Comparison of ENCODE assay signal across 8 cellular contexts in the genomic region with DNA sequence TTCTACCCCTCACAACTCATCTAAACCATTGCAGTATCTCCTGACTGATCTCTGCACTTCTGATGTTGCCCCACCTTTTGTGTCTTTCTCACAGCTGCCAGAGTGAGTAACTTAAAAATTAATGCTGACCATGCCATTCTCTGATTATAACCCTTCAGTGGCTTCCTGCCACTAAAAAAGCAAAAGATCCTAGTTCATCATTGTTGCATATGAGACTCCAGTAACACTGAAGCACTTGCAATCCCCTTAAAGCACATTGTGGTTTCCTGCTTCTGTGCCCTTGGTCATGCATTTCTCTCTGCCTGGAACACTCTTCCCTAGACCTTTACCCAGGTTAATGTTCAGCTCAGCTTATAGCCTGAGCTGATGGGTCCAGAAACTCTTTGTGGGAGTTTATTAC.
DNase-seq lines count a peak whose midpoint lies in the region; ATAC-seq and TF ChIP-seq lines count a peak whose summit lies in the region.
"Had no signal": no experiment of that assay in that cellular context is flagged by ENCODE, and none has a peak within 500 bp of the region (broad histone marks: within the 10 kb centered on the region; RNA-seq: fewer than 3 reads in every experiment).

No MANE protein-coding gene starts in this region.

- no peaks in the 10 kb centered on the region for H3K27me3 ChIP-seq in MM.1S (replicated peaks; ENCODE audit: insufficient read depth, low read length)
- H3K27me3 ChIP-seq: upper lobe of right lung had no signal

- no peaks in the 10 kb centered on the region for H3K9me2 ChIP-seq in MM.1S (replicated peaks; ENCODE audit: insufficient read depth, low read length)

- H3F3A ChIP-seq in MM.1S (ENCODE audit: insufficient read depth, low read length), result peaks cover 15% of the 10 kb centered on the region

- peak overlapping the region; percentile 24 for H3K4me2 ChIP-seq in MM.1S (ENCODE audit: low read depth, low read length)

- peak overlapping the region; percentile 68 for H3K27ac ChIP-seq in MM.1S (ENCODE audit: low read length)
- H3K27ac ChIP-seq: upper lobe of right lung had no signal

- H3K9me3 ChIP-seq in MM.1S (replicated peaks; ENCODE audit: insufficient read depth, low read length), result no peaks in the 10 kb centered on the region
- H3K9me3 ChIP-seq in mucosa of descending colon, result no peaks in the 10 kb centered on the region
- H3K9me3 ChIP-seq: upper lobe of right lung had no signal

- ATAC-seq in GM19043 (IDR thresholded peaks at IDR 0.05; ENCODE audit: low read depth, unreplicated experiment) (peak; percentile 82), HG02798 (IDR thresholded peaks at IDR 0.05; ENCODE audit: poor library complexity, unreplicated experiment) (peak; percentile 50), mucosa of descending colon (peak; percentile 85), esophagus mucosa (no peak)
- ATAC-seq: upper lobe of right lung had no signal

- no peak overlapping the region; the same call in 1 of the 2 replicates for H3K4me3 ChIP-seq in MM.1S (ENCODE audit: low read length)
- no peak overlapping the region for H3K4me3 ChIP-seq in mucosa of descending colon
- H3K4me3 ChIP-seq: upper lobe of right lung had no signal

- no peak overlapping the region; the same call in 1 of the 2 replicates for H2AFZ ChIP-seq in MM.1S (ENCODE audit: low read length)

- no peaks in the 10 kb centered on the region for H3K79me2 ChIP-seq in MM.1S (ENCODE audit: low read length)

- H4K20me1 ChIP-seq in MM.1S (ENCODE audit: insufficient read depth, low read length), result no peaks in the 10 kb centered on the region

- intact Hi-C loops in mucosa of descending colon (cut with DNase I, micrococcal nuclease), result no loop called here

- DNase-seq in MM.1S (peak; percentile 90), mucosa of descending colon (peak in 1 of 3 donors; percentile 21)
- no peak for DNase-seq in stimulated activated naive CD4-positive, alpha-beta T cell treated with Interleukin-2 at 50 U/mL for 16 hours (lab: John Stamatoyannopoulos, UW)
- no peak for DNase-seq in activated T-cell treated with anti-CD3 and anti-CD28 coated beads, Interleukin-2, amount 50 U/mL, for 1 hour
- DNase-seq: upper lobe of right lung had no signal

- peaks cover 31% of the 10 kb centered on the region for H3K4me1 ChIP-seq in MM.1S (ENCODE audit: low read length)
- H3K4me1 ChIP-seq in mucosa of descending colon (ENCODE audit: low read depth), result peaks cover 12% of the 10 kb centered on the region
- H3K4me1 ChIP-seq: upper lobe of right lung had no signal

- no peak overlapping the region for H3K9ac ChIP-seq in MM.1S (ENCODE audit: low read length)

- H3K36me3 ChIP-seq in MM.1S (replicated peaks; ENCODE audit: insufficient read depth, low read length) (peaks cover 3% of the 10 kb centered on the region; the same call in 1 of the 2 replicates), mucosa of descending colon (ENCODE audit: low read depth) (no peaks in the 10 kb centered on the region)

- TF ChIP-seq CTCF in MM.1S (IDR thresholded peaks at IDR 0.05; ENCODE audit: low read length) (no peak), mucosa of descending colon (IDR thresholded peaks at IDR 0.05) (no peak)
